7 cellular contexts compared by ENCODE assay signal in genomic region chr22:46068176-46068907, GRCh38.
DNase-seq lines count a peak whose midpoint lies in the region; ATAC-seq and TF ChIP-seq lines count a peak whose summit lies in the region.

No MANE protein-coding gene starts in this region.

- H3K27me3 ChIP-seq in DND-41 (ENCODE audit: insufficient read depth, low read length, poor library complexity): no peaks in the 10 kb centered on the region
- H3K27me3 ChIP-seq in OCI-LY3 (ENCODE audit: low read depth, low read length): no peaks in the 10 kb centered on the region
- no peaks in the 10 kb centered on the region for H3K27me3 ChIP-seq in endocrine pancreas (ENCODE audit: control insufficient read depth, insufficient read depth, low read length)
- H3K27me3 ChIP-seq in sigmoid colon: no peaks in the 10 kb centered on the region

- H3K9ac ChIP-seq in DND-41 (ENCODE audit: low read depth, low read length) (peak overlapping the region; percentile 99), OCI-LY3 (ENCODE audit: low read length) (peak overlapping the region; percentile 93), endocrine pancreas (ENCODE audit: control insufficient read depth, insufficient read depth, low read length) (peak overlapping the region; percentile 75)

- peaks cover 27% of the 10 kb centered on the region for H3K4me1 ChIP-seq in DND-41 (ENCODE audit: insufficient read depth, low read length)
- H3K4me1 ChIP-seq in OCI-LY3 (ENCODE audit: low read length): peaks cover 41% of the 10 kb centered on the region
- H3K4me1 ChIP-seq in endocrine pancreas (ENCODE audit: control insufficient read depth, insufficient read depth, low read length): peaks cover 4% of the 10 kb centered on the region
- H3K4me1 ChIP-seq in sigmoid colon: peaks cover 0 to 63% (median 57%) of the 10 kb centered on the region in 4 donors

- H3K9me3 ChIP-seq in DND-41 (ENCODE audit: insufficient read depth, low read length, severe bottlenecking): no peaks in the 10 kb centered on the region
- no peaks in the 10 kb centered on the region for H3K9me3 ChIP-seq in OCI-LY3 (ENCODE audit: insufficient read depth, low read length)
- H3K9me3 ChIP-seq in endocrine pancreas (ENCODE audit: control insufficient read depth, low read length): no peaks in the 10 kb centered on the region
- no peaks in the 10 kb centered on the region for H3K9me3 ChIP-seq in sigmoid colon

- H3K4me3 ChIP-seq in DND-41 (ENCODE audit: low read depth in 1 of 2, low read length in 2 of 2) (peak overlapping the region; percentile 64 to 90; a peak in 3 of 4 replicates), OCI-LY3 (ENCODE audit: low read length) (peak overlapping the region; percentile 80), endocrine pancreas (ENCODE audit: control insufficient read depth, insufficient read depth, low read length) (peak overlapping the region; percentile 55), sigmoid colon (peak overlapping the region in 3 of 4 donors; percentile 77 to 92 (median 80))

- H3K36me3 ChIP-seq in DND-41 (ENCODE audit: insufficient read depth, low read length) (peaks cover 17% of the 10 kb centered on the region; the same call in 1 of the 2 replicates), OCI-LY3 (replicated peaks; ENCODE audit: low read depth, low read length) (no peaks in the 10 kb centered on the region), endocrine pancreas (ENCODE audit: control insufficient read depth, insufficient read depth, low read length) (no peaks in the 10 kb centered on the region), sigmoid colon (no peaks in the 10 kb centered on the region)

- H2AFZ ChIP-seq in DND-41 (ENCODE audit: low read depth, low read length) (peak overlapping the region; percentile 33; the same call in 1 of the 2 replicates), OCI-LY3 (ENCODE audit: low read depth, low read length) (no peak overlapping the region)

- no peak for TF ChIP-seq POLR2A in sigmoid colon (IDR thresholded peaks at IDR 0.05)

- no peak for ATAC-seq in DND-41 (ENCODE audit: insufficient read depth, low read depth)

- whole genome bisulfite sequencing in sigmoid colon, 2 donors: 18 to 53% methylated on average over 8 of the region's 8 CpGs

- H4K20me1 ChIP-seq in DND-41 (ENCODE audit: insufficient read depth, low read length): peaks cover 7% of the 10 kb centered on the region
- H4K20me1 ChIP-seq in OCI-LY3 (ENCODE audit: insufficient read depth, low read length): no peaks in the 10 kb centered on the region

- no peak for TF ChIP-seq CTCF in DND-41 (IDR thresholded peaks at IDR 0.05; ENCODE audit: borderline replicate concordance, extremely low read depth, low read length, poor library complexity, severe bottlenecking)
- no peak for TF ChIP-seq CTCF in OCI-LY3 (IDR thresholded peaks at IDR 0.05; ENCODE audit: low read depth, low read length)
- no peak for TF ChIP-seq CTCF in sigmoid colon (IDR thresholded peaks at IDR 0.05)

- intact Hi-C loops in sigmoid colon (cut with DNase I): no loop called here

- H3K79me2 ChIP-seq in DND-41 (ENCODE audit: insufficient read depth, low read length) (peaks cover 95% of the 10 kb centered on the region), OCI-LY3 (ENCODE audit: low read length) (peaks cover 67% of the 10 kb centered on the region)

- H3K4me2 ChIP-seq in DND-41 (ENCODE audit: insufficient read depth, low read length) (peak overlapping the region; percentile 74), OCI-LY3 (ENCODE audit: low read length) (peak overlapping the region; percentile 99)

- peak overlapping the region; percentile 96 for H3K27ac ChIP-seq in DND-41 (ENCODE audit: low read length)
- peak overlapping the region; percentile 89 for H3K27ac ChIP-seq in OCI-LY3 (ENCODE audit: low read length)
- peak overlapping the region; percentile 94 to 100 (median 100) for H3K27ac ChIP-seq in sigmoid colon

- TF ChIP-seq EP300 in sigmoid colon (IDR thresholded peaks at IDR 0.05): no peak

- DNase-seq in DND-41 (no peak), sigmoid colon (no peak), DMS 273 treated with DMSO at 0.1 percent for 48 hours (lab: John Stamatoyannopoulos, UW) (no peak), SKM-1 treated with dmso at 0.1 percent for 144 hours (lab: John Stamatoyannopoulos, UW; ENCODE audit: unreplicated experiment) (no peak), NCI-H446 (lab: John Stamatoyannopoulos, UW) (no peak)
